ENCODE assay signal across 2 cellular contexts in genomic region chr3:15107075-15107947, GRCh38.
TF ChIP-seq lines count a peak whose summit lies in the region.

No MANE protein-coding gene starts in this region.

TF ChIP-seq in liver, 16 proteins besides CTCF, POLR2A, EP300 and RAD21 (continued from another document):
- peak; percentile 97 for TF ChIP-seq HNF4G (IDR thresholded peaks at IDR 0.05)
- TF ChIP-seq MAX (IDR thresholded peaks at IDR 0.05), result peak; percentile 97
- TF ChIP-seq REST (IDR thresholded peaks at IDR 0.05), result peak; percentile 68
- peak; percentile 36 for TF ChIP-seq FOXA2 (IDR thresholded peaks at IDR 0.05)
- peak; percentile 59 for TF ChIP-seq ATF3 (IDR thresholded peaks at IDR 0.05)
- TF ChIP-seq SP1 (IDR thresholded peaks at IDR 0.05), result peak; percentile 100
- TF ChIP-seq RXRA (IDR thresholded peaks at IDR 0.05), result peak; percentile 99
- peak in 1 of 2 donors; percentile 86 for TF ChIP-seq JUND (IDR thresholded peaks at IDR 0.05)
- peak; percentile 65 to 87 for TF ChIP-seq GABPA (IDR thresholded peaks at IDR 0.05 in 1 of 2, conservative IDR thresholded peaks at IDR 0.05 in 1 of 2)

TF ChIP-seq in SK-N-SH, 30 proteins besides CTCF, POLR2A, EP300 and RAD21 (continued from another document):
- TF ChIP-seq ZBTB33 (IDR thresholded peaks at IDR 0.05; ENCODE audit: borderline replicate concordance, low read depth) (no peak), GABPA (IDR thresholded peaks at IDR 0.05; ENCODE audit: low read depth) (no peak), MAX (IDR thresholded peaks at IDR 0.05; ENCODE audit: low read depth) (no peak), YY1 (IDR thresholded peaks at IDR 0.05; ENCODE audit: low read depth) (no peak)
